In the genomic region with DNA sequence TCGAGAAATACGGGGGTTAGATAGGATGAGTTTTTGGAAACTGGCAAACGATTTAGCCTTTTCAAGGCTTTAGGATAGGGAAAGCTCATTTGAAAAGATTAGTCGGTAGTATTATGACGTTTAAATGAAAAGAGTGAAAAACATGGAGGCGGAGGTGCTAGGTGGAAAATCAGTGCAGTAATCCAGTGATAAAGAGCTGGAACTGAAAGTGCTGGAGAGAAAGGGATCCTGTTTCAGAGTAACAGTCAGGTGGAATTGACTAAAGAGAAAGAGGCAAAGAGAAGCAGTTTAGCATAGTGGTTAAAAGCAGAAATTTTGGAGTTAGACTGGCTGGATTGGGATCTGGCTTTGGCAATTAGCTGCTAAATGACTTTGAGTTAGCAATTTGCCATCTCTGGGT, we compare ENCODE assay signal across 8 cellular contexts.
DNase-seq lines count a peak whose midpoint lies in the region; ATAC-seq lines count a peak whose summit lies in the region.

No MANE protein-coding gene starts in this region.

- no peak for DNase-seq in T-helper 1 cell
- no peak for DNase-seq in T-helper 2 cell treated with Interferon-gamma antibody and Interleukin-4, amounts not matched to agents 5 μg/mL and 100 μg/mL, for 36 hours (ENCODE audit: low spot score)
- DNase-seq in germinal center (ENCODE audit: low spot score): peak; percentile 2
- DNase-seq in skeletal muscle cell (ENCODE audit: low read depth): no peak
- DNase-seq in globus pallidus (ENCODE audit: low spot score): no peak
- DNase-seq in NCI-H1436 treated with DMSO at 0.1 percent for 48 hours (lab: John Stamatoyannopoulos, UW): no peak

- no peak for ATAC-seq in GM21723 (IDR thresholded peaks at IDR 0.05; ENCODE audit: unreplicated experiment)

- H3K4me1 Mint-ChIP-seq in T-helper 1 cell treated with Interleukin-12 subunit alpha and Interleukin-12 subunit beta and Interleukin-4 antibody, amounts not matched to agents 30 μg/mL and 1 μg/mL, for 36 hours (ENCODE audit: low read depth): peaks cover 45% of the 10 kb centered on the region
- H3K4me1 Mint-ChIP-seq in T-helper 2 cell treated with Interferon-gamma antibody and Interleukin-4, amounts not matched to agents 5 μg/mL and 100 μg/mL, for 36 hours (ENCODE audit: low read depth): peaks cover 41% of the 10 kb centered on the region

- H3K4me3 Mint-ChIP-seq in T-helper 1 cell treated with Interleukin-12 subunit alpha and Interleukin-12 subunit beta and Interleukin-4 antibody, amounts not matched to agents 30 μg/mL and 1 μg/mL, for 36 hours: peak overlapping the region; percentile 97
- peak overlapping the region; percentile 95 for H3K4me3 Mint-ChIP-seq in T-helper 2 cell treated with Interferon-gamma antibody and Interleukin-4, amounts not matched to agents 5 μg/mL and 100 μg/mL, for 36 hours

- H3K27ac Mint-ChIP-seq in T-helper 1 cell treated with Interleukin-12 subunit alpha and Interleukin-12 subunit beta and Interleukin-4 antibody, amounts not matched to agents 30 μg/mL and 1 μg/mL, for 36 hours: peak overlapping the region; percentile 91
- peak overlapping the region; percentile 92 for H3K27ac Mint-ChIP-seq in T-helper 2 cell treated with Interferon-gamma antibody and Interleukin-4, amounts not matched to agents 5 μg/mL and 100 μg/mL, for 36 hours

- no peaks in the 10 kb centered on the region for H3K9me3 Mint-ChIP-seq in T-helper 1 cell treated with Interleukin-12 subunit alpha and Interleukin-12 subunit beta and Interleukin-4 antibody, amounts not matched to agents 30 μg/mL and 1 μg/mL, for 36 hours
- no peaks in the 10 kb centered on the region for H3K9me3 Mint-ChIP-seq in T-helper 2 cell treated with Interferon-gamma antibody and Interleukin-4, amounts not matched to agents 5 μg/mL and 100 μg/mL, for 36 hours

- peak overlapping the region; percentile 100 for H3K4me3 ChIP-seq in skeletal muscle cell (ENCODE audit: low read depth, low read length)

- H3K36me3 Mint-ChIP-seq in T-helper 1 cell treated with Interleukin-12 subunit alpha and Interleukin-12 subunit beta and Interleukin-4 antibody, amounts not matched to agents 30 μg/mL and 1 μg/mL, for 36 hours (ENCODE audit: low read depth): peaks cover 24% of the 10 kb centered on the region
- H3K36me3 Mint-ChIP-seq in T-helper 2 cell treated with Interferon-gamma antibody and Interleukin-4, amounts not matched to agents 5 μg/mL and 100 μg/mL, for 36 hours (ENCODE audit: low read depth): peaks cover 16% of the 10 kb centered on the region

- H3K27me3 Mint-ChIP-seq in T-helper 1 cell treated with Interleukin-12 subunit alpha and Interleukin-12 subunit beta and Interleukin-4 antibody, amounts not matched to agents 30 μg/mL and 1 μg/mL, for 36 hours (ENCODE audit: low read depth): peaks cover 5% of the 10 kb centered on the region
- H3K27me3 Mint-ChIP-seq in T-helper 2 cell treated with Interferon-gamma antibody and Interleukin-4, amounts not matched to agents 5 μg/mL and 100 μg/mL, for 36 hours (ENCODE audit: low read depth): no peaks in the 10 kb centered on the region
